Comparison of ENCODE assay signal across 12 cellular contexts in the genomic region with DNA sequence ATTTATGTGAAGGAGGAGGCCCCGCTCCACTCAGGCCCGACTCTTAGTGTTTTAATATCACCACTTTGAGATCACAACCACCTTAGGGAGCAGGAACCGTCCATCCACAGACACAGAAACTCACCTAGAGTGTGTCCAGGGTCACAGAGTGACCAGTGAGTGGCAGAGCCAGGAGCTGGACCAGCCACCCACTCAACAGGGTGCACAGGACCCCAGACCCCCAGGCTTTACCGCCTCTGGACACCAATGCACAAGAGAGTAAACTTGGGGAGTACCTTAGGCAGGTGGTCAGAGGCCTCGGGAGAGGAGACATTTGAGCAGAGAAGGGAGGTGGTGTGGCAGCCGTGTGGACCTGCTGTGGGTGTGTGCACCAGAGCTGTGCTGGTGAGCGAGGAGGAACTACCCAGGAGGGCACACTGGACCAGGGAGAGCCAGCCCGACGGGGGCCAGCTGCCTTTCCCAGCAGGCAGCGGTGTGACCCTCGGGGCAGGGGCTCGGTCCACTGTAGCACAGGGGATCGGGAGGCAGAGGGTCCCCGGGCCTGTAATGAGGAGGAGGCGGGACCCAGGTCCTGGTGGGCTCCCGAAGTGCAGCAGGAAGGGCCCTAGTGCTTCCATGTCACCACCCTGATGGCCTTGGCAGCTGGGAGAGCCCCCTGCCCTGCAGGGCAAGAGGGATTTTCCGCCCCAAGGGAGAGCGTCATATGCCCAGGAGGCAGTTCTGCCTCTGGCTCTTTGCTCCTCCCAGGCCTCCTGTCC. TPM values are rescaled to one million over a fixed set of nuclear protein-coding genes. Genes with fewer than 3 reads are reported as not detected.
A peak's percentile ranks its signal among the peaks of the same experiment; 100 is the strongest.
DNase-seq lines count a peak whose midpoint lies in the region; ATAC-seq, FAIRE-seq and TF ChIP-seq lines count a peak whose summit lies in the region.
"Had no signal": no experiment of that assay in that cellular context is flagged by ENCODE, and none has a peak within 500 bp of the region (broad histone marks: within the 10 kb centered on the region; RNA-seq: fewer than 3 reads in every experiment).

No MANE protein-coding gene starts in this region.

- no peak overlapping the region for H2AFZ ChIP-seq in OCI-LY7 (ENCODE audit: low read length)
- no peak overlapping the region for H2AFZ ChIP-seq in hepatocyte

- in situ Hi-C loops in brain microvascular endothelial cell (cut with HindIII; ENCODE audit: low pct_ligation_motif_present, low sequenced_read_pairs), result no loop called here

- no peak overlapping the region for H3K4me3 ChIP-seq in OCI-LY7 (ENCODE audit: low read depth, low read length, poor library complexity, severe bottlenecking)
- no peak overlapping the region for H3K4me3 ChIP-seq in hepatocyte
- H3K4me3 ChIP-seq in small intestine (ENCODE audit: low read depth in 1 of 2, low read length in 2 of 2), result no peak overlapping the region
- no peak overlapping the region for H3K4me3 ChIP-seq in brain microvascular endothelial cell (ENCODE audit: low read depth, low read length)

- H3K79me2 ChIP-seq in OCI-LY7 (ENCODE audit: insufficient read depth, low read depth, low read length), result no peaks in the 10 kb centered on the region
- no peaks in the 10 kb centered on the region for H3K79me2 ChIP-seq in hepatocyte

- H3K9me3 ChIP-seq in OCI-LY7 (ENCODE audit: low read length), result peaks cover 7% of the 10 kb centered on the region; the same call in 1 of the 2 replicates
- H3K9me3 ChIP-seq in hepatocyte (ENCODE audit: low read depth), result no peaks in the 10 kb centered on the region
- no peaks in the 10 kb centered on the region for H3K9me3 ChIP-seq in small intestine (ENCODE audit: control insufficient read depth, low read depth)

- H3K27ac ChIP-seq in OCI-LY7 (ENCODE audit: low read depth, low read length, poor library complexity, severe bottlenecking), result no peak overlapping the region
- H3K27ac ChIP-seq in hepatocyte, result no peak overlapping the region
- peak overlapping the region; percentile 96 for H3K27ac ChIP-seq in small intestine (ENCODE audit: low read depth in 1 of 2, low read length in 1 of 2)
- no peak overlapping the region for H3K27ac ChIP-seq in brain microvascular endothelial cell

- no TSS peak for BruUV-seq in OCI-LY7 (replicated peaks; lab: Mats Ljungman, UMichigan)

- no peak overlapping the region for H3K4me3 Mint-ChIP-seq in T-helper 1 cell treated with Interleukin-12 subunit alpha and Interleukin-12 subunit beta and Interleukin-4 antibody, amounts not matched to agents 30 μg/mL and 1 μg/mL, for 36 hours
- H3K4me3 Mint-ChIP-seq: type B pancreatic cell had no signal

- peaks cover 28% of the 10 kb centered on the region for H3K4me1 Mint-ChIP-seq in T-helper 1 cell treated with Interleukin-12 subunit alpha and Interleukin-12 subunit beta and Interleukin-4 antibody, amounts not matched to agents 30 μg/mL and 1 μg/mL, for 36 hours (ENCODE audit: low read depth)

- CTCF ChIA-PET in OCI-LY7 (lab: Charles Lee; ENCODE audit: unreplicated experiment), result no interaction called here

- no peak for FAIRE-seq in small intestine (lab: Jason Lieb, UNC)

- intact Hi-C loops in OCI-LY7 (cut with micrococcal nuclease; ENCODE audit: unreplicated experiment), result no loop called here

- peaks cover 5% of the 10 kb centered on the region for H3K36me3 Mint-ChIP-seq in T-helper 1 cell treated with Interleukin-12 subunit alpha and Interleukin-12 subunit beta and Interleukin-4 antibody, amounts not matched to agents 30 μg/mL and 1 μg/mL, for 36 hours (ENCODE audit: low read depth)
- H3K36me3 Mint-ChIP-seq: type B pancreatic cell had no signal

- 83% methylated on average over 18 of the region's 18 CpGs for WGBS in hepatocyte (ENCODE audit: low lambda C conversion rate, missing lambda C conversion rate)
- 31 to 69% (median 52%) methylated on average over 15 to 18 of the region's 18 CpGs for WGBS in small intestine, 3 donors

- H3K27me3 ChIP-seq in hepatocyte, result no peaks in the 10 kb centered on the region
- no peaks in the 10 kb centered on the region for H3K27me3 ChIP-seq in small intestine (ENCODE audit: control insufficient read depth in 2 of 2, insufficient read depth in 2 of 2, low read length in 2 of 2)
- no peaks in the 10 kb centered on the region for H3K27me3 ChIP-seq in brain microvascular endothelial cell (replicated peaks)

- peak overlapping the region; percentile 50 for H3K27ac Mint-ChIP-seq in T-helper 1 cell treated with Interleukin-12 subunit alpha and Interleukin-12 subunit beta and Interleukin-4 antibody, amounts not matched to agents 30 μg/mL and 1 μg/mL, for 36 hours
- H3K27ac Mint-ChIP-seq: type B pancreatic cell had no signal

- H3K27me3 Mint-ChIP-seq in T-helper 1 cell treated with Interleukin-12 subunit alpha and Interleukin-12 subunit beta and Interleukin-4 antibody, amounts not matched to agents 30 μg/mL and 1 μg/mL, for 36 hours (ENCODE audit: low read depth), result peaks cover 8% of the 10 kb centered on the region

- TF ChIP-seq CTCF in OCI-LY7 (conservative IDR thresholded peaks at IDR 0.05; ENCODE audit: low read length) (no peak), hepatocyte (IDR thresholded peaks at IDR 0.05; ENCODE audit: poor library complexity) (no peak), brain microvascular endothelial cell (IDR thresholded peaks at IDR 0.05; ENCODE audit: low read depth, low read length, missing control alignments) (no peak)

- DNase-seq in T-helper 1 cell (no peak), OCI-LY7 (ENCODE audit: low spot score) (no peak), hepatocyte (ENCODE audit: low spot score) (peak; percentile 3), small intestine (peak; percentile 75), brain microvascular endothelial cell (no peak)
- DNase-seq: dermis blood vessel endothelial cell, NCI-H2081 treated with DMSO at 0.1 percent for 48 hours, PC-3 had no signal

- no peak for ATAC-seq in HG03025 (IDR thresholded peaks at IDR 0.05; ENCODE audit: low FRiP score, unreplicated experiment)
- no peak for ATAC-seq in GM18861 (IDR thresholded peaks at IDR 0.05; ENCODE audit: unreplicated experiment)
- ATAC-seq: PC-3 had no signal

- H3K4me1 ChIP-seq in OCI-LY7 (ENCODE audit: insufficient read depth, low read length, poor library complexity, severe bottlenecking) (peaks cover 35% of the 10 kb centered on the region), hepatocyte (ENCODE audit: insufficient read depth) (peaks cover 7% of the 10 kb centered on the region), small intestine (ENCODE audit: control insufficient read depth in 2 of 2, insufficient read depth in 1 of 2, low read depth in 1 of 2, low read length in 1 of 2) (peaks cover 3 to 4% of the 10 kb centered on the region in 2 donors)

- no peaks in the 10 kb centered on the region for H3K9me3 Mint-ChIP-seq in T-helper 1 cell treated with Interleukin-12 subunit alpha and Interleukin-12 subunit beta and Interleukin-4 antibody, amounts not matched to agents 30 μg/mL and 1 μg/mL, for 36 hours
- H3K9me3 Mint-ChIP-seq: type B pancreatic cell had no signal

- no peaks in the 10 kb centered on the region for H3K9me2 ChIP-seq in OCI-LY7 (ENCODE audit: insufficient read depth, low read length)
- H3K9me2 ChIP-seq in hepatocyte (replicated peaks; ENCODE audit: insufficient read depth), result no peaks in the 10 kb centered on the region

- no peaks in the 10 kb centered on the region for H3K36me3 ChIP-seq in OCI-LY7 (ENCODE audit: insufficient read depth, low read length)
- no peaks in the 10 kb centered on the region for H3K36me3 ChIP-seq in hepatocyte (replicated peaks; ENCODE audit: insufficient read depth, low read depth)
- no peaks in the 10 kb centered on the region for H3K36me3 ChIP-seq in small intestine (ENCODE audit: control insufficient read depth in 2 of 2, insufficient read depth in 2 of 2, low read length in 2 of 2)
- H3K36me3 ChIP-seq in brain microvascular endothelial cell (replicated peaks), result no peaks in the 10 kb centered on the region

- POLR2A ChIA-PET in OCI-LY7 (lab: Charles Lee), result no interaction called here

- H4K20me1 ChIP-seq in OCI-LY7 (ENCODE audit: insufficient read depth, low read length), result no peaks in the 10 kb centered on the region
- no peaks in the 10 kb centered on the region for H4K20me1 ChIP-seq in hepatocyte (ENCODE audit: insufficient read depth, poor library complexity, severe bottlenecking)

- H3K4me2 ChIP-seq in OCI-LY7 (ENCODE audit: low read length), result peak overlapping the region; percentile 75
- H3K4me2 ChIP-seq in hepatocyte, result no peak overlapping the region

RNA-seq across cellular contexts. Expression of gene NLRP6, which starts 7.6 kb away (rescaled TPM):
- 0.25 and 0.39 TPM in 2 replicates for total RNA-seq in OCI-LY7 (2014; rRNA removed; shearing (Covaris generic))
- total RNA-seq in OCI-LY7 (2022) (0.65 and 2.0 TPM in 2 replicates), hepatocyte (not detected in 2 replicates)
- polyA plus RNA-seq in hepatocyte (1.4 TPM in 1 of 2 replicates, not detected in the other), small intestine (10 to 100 TPM; 42.2 to 72.4 (median 45.0) TPM)
- total RNA-seq: dermis blood vessel endothelial cell, PC-3 had no signal

RNA-seq across cellular contexts. Expression of gene PGGHG, which starts 18.3 kb away (rescaled TPM):
- 6.3 and 7.0 TPM in 2 replicates for total RNA-seq in OCI-LY7 (2014; rRNA removed; shearing (Covaris generic))
- total RNA-seq in OCI-LY7 (2022), result 0.93 and 1.2 TPM in 2 replicates
- total RNA-seq in hepatocyte, result 12.0 and 19.2 TPM in 2 replicates
- polyA plus RNA-seq in hepatocyte, result 27.9 and 44.0 TPM in 2 replicates
- polyA plus RNA-seq in small intestine, result 100 to 1,000 TPM; 118 to 154 (median 127) TPM

RNA-seq across cellular contexts. Expression of gene IFITM5, which starts 28.7 kb away (rescaled TPM):
- total RNA-seq in OCI-LY7 (2014; rRNA removed; shearing (Covaris generic)), result not detected in 2 replicates
- total RNA-seq in OCI-LY7 (2022) (not detected in 2 replicates), hepatocyte (not detected in 2 replicates)
- polyA plus RNA-seq in hepatocyte (0.36 TPM in 1 of 2 replicates, not detected in the other), small intestine (not detected)
- total RNA-seq: dermis blood vessel endothelial cell, PC-3 had no signal

RNA-seq across cellular contexts. Expression of gene PSMD13, which starts 33.9 kb away (rescaled TPM):
- 146 and 156 TPM in 2 replicates for total RNA-seq in OCI-LY7 (2014; rRNA removed; shearing (Covaris generic))
- total RNA-seq in OCI-LY7 (2022), result 134 and 154 TPM in 2 replicates
- total RNA-seq in hepatocyte, result 80.8 and 91.8 TPM in 2 replicates
- polyA plus RNA-seq in hepatocyte, result 125 and 146 TPM in 2 replicates
- polyA plus RNA-seq in small intestine, result 100 to 1,000 TPM; 144 to 159 (median 155) TPM

RNA-seq across cellular contexts. Expression of gene SIRT3, which starts 34.5 kb away (rescaled TPM):
- total RNA-seq in OCI-LY7 (2014; rRNA removed; shearing (Covaris generic)), result 8.5 and 10.3 TPM in 2 replicates
- total RNA-seq in OCI-LY7 (2022) (18.5 and 21.0 TPM in 2 replicates), hepatocyte (11.2 and 15.5 TPM in 2 replicates)
- polyA plus RNA-seq in hepatocyte (23.4 and 27.4 TPM in 2 replicates), small intestine (10 to 100 TPM; 15.9 to 23.0 (median 16.1) TPM)

Comparison
In these comparisons a context has a peak if more than half of its experiments do, and no peak if none do; other contexts are left out.
1. DNase-seq: peak in hepatocyte (single experiment) and small intestine (single experiment); none in T-helper 1 cell (0 of 5), OCI-LY7 (single experiment) and brain microvascular endothelial cell (single experiment).
2. H3K27ac ChIP-seq: peak in small intestine (2 of 2); none in OCI-LY7 (single experiment), hepatocyte (single experiment) and brain microvascular endothelial cell (single experiment).